In genomic region chr10:67849331-67850011, GRCh38 we compare ENCODE assay signal across 8 cellular contexts. TPM values are rescaled to one million over a fixed set of nuclear protein-coding genes. Genes with fewer than 3 reads are reported as not detected.
DNase-seq lines count a peak whose midpoint lies in the region; ATAC-seq and TF ChIP-seq lines count a peak whose summit lies in the region.

No MANE protein-coding gene starts in this region.

- intact Hi-C loops in stomach (cut with DNase I; ENCODE audit: low total_unique reads), result loop anchor here (10.0 kb wide), 1 partner anchor 305 kb away; no protein-coding TSS in a partner anchor

- H2BK5ac ChIP-seq in H9 (ENCODE audit: insufficient read length, low read length), result no peak overlapping the region

- no peaks in the 10 kb centered on the region for H4K20me1 ChIP-seq in H9 (ENCODE audit: control insufficient read depth, insufficient read depth, insufficient read length)

- H3T11ph ChIP-seq in H9 (ENCODE audit: low read length), result no peak overlapping the region

- no peak for TF ChIP-seq CTCF in H9 (conservative IDR thresholded peaks at IDR 0.05)
- no peak for TF ChIP-seq CTCF in foreskin keratinocyte (conservative IDR thresholded peaks at IDR 0.05)
- no peak for TF ChIP-seq CTCF in neural crest cell (conservative IDR thresholded peaks at IDR 0.05)
- TF ChIP-seq CTCF in stomach (IDR thresholded peaks at IDR 0.05), result no peak

- H3K9ac ChIP-seq in ES-I3 (ENCODE audit: low read depth, low read length) (peak overlapping the region; percentile 94), H9 (ENCODE audit: extremely low read depth, insufficient read length, low read length) (peak overlapping the region; percentile 69)

- H4K8ac ChIP-seq in H9 (replicated peaks; ENCODE audit: insufficient read length, low read depth, low read length), result no peak overlapping the region

- no peak overlapping the region for H2BK120ac ChIP-seq in H9 (ENCODE audit: low read depth, low read length, poor library complexity, severe bottlenecking)

- peak overlapping the region; percentile 88 to 99 (median 97) for H3K27ac Mint-ChIP-seq in H9
- H3K27ac Mint-ChIP-seq in neural crest cell (ENCODE audit: unreplicated experiment), result peak overlapping the region; percentile 70

- no peak overlapping the region for H3K4ac ChIP-seq in H9 (ENCODE audit: low read depth, low read length)

- H3K9me3 Mint-ChIP-seq in H9 (no peaks in the 10 kb centered on the region; a peak in 1 of 5 replicates), neural crest cell (no peaks in the 10 kb centered on the region)

- H3K4me1 Mint-ChIP-seq in H9 (peaks cover 0 to 6% of the 10 kb centered on the region in 2 experiments; a peak in 2 of 4 replicates), neural crest cell (peaks cover 10% of the 10 kb centered on the region)

- H3K4me1 ChIP-seq in ES-I3 (ENCODE audit: insufficient read depth, low read length) (no peaks in the 10 kb centered on the region), H9 (ENCODE audit: insufficient read depth, low read length) (no peaks in the 10 kb centered on the region), foreskin keratinocyte (no peaks in the 10 kb centered on the region), stomach (peaks cover 4 to 14% (median 9%) of the 10 kb centered on the region in 4 donors)

- H3K18ac ChIP-seq in H9 (ENCODE audit: insufficient read length, low read depth, low read length), result peak overlapping the region; percentile 70

- no peak overlapping the region for H4K91ac ChIP-seq in H9 (ENCODE audit: insufficient read length, low read depth, low read length)

- H3K79me2 ChIP-seq in H9 (ENCODE audit: insufficient read depth, low read length), result no peaks in the 10 kb centered on the region

- peak overlapping the region; percentile 91 for H3K4me2 ChIP-seq in H9 (ENCODE audit: insufficient read depth, insufficient read length, low read length)

- TF ChIP-seq EP300 in stomach (IDR thresholded peaks at IDR 0.05), result no peak

- H2BK12ac ChIP-seq in H9 (ENCODE audit: insufficient read length, low read depth, low read length), result no peak overlapping the region

- H3K4me3 ChIP-seq in stomach, result peak overlapping the region; percentile 55 to 83 (median 69)

- ATAC-seq in foreskin keratinocyte, result peak; percentile 96

- H3K9me3 ChIP-seq in ES-I3 (ENCODE audit: control insufficient read depth, insufficient read depth, low read length) (no peaks in the 10 kb centered on the region), H9 (ENCODE audit: control insufficient read depth, low read depth, low read length) (no peaks in the 10 kb centered on the region), stomach (no peaks in the 10 kb centered on the region)

- no CpG with 5 or more reads among the region's 36 CpGs for WGBS in H9 (ENCODE audit: extremely low coverage, insufficient read length, low lambda C conversion rate)
- WGBS in stomach, 5 donors, result 0 to 1% (median 1%) methylated on average over 35 to 36 of the region's 36 CpGs

- peak overlapping the region; percentile 50 for H2AFZ ChIP-seq in H9 (ENCODE audit: low read length)

- H2BK20ac ChIP-seq in H9 (ENCODE audit: low read depth, low read length, poor library complexity, severe bottlenecking), result no peak overlapping the region

- H3K36me3 Mint-ChIP-seq in H9 (ENCODE audit: insufficient read depth in 1 of 3, low read depth in 3 of 3), result no peaks in the 10 kb centered on the region; a peak in 1 of 7 replicates
- no peaks in the 10 kb centered on the region for H3K36me3 Mint-ChIP-seq in neural crest cell (ENCODE audit: low read depth)

- TF ChIP-seq POLR2A in Raji (IDR thresholded peaks at IDR 0.05; ENCODE audit: insufficient read depth, low read depth, low read length), result peak; percentile 78
- peak in 1 of 4 donors; percentile 42 for TF ChIP-seq POLR2A in stomach (IDR thresholded peaks at IDR 0.05)

- peaks cover 3% of the 10 kb centered on the region for H3K23me2 ChIP-seq in H9 (ENCODE audit: insufficient read length, low read depth, low read length, poor library complexity, severe bottlenecking)

- no peak overlapping the region for H3K27ac ChIP-seq in H9 (ENCODE audit: insufficient read length, low read depth, low read length)
- H3K27ac ChIP-seq in foreskin keratinocyte, result peak overlapping the region; percentile 27
- peak overlapping the region; percentile 86 to 98 (median 94) for H3K27ac ChIP-seq in stomach

- H3K23ac ChIP-seq in H9 (ENCODE audit: insufficient read length, low read depth, low read length), result no peak overlapping the region

- peak; percentile 94 for DNase-seq in H9
- peak; percentile 92 for DNase-seq in M059J (ENCODE audit: low read depth)
- DNase-seq in activated gamma-delta T cell (lab: John Stamatoyannopoulos, UW), result peak; percentile 67
- peak; percentile 55 to 84 for DNase-seq in foreskin keratinocyte
- DNase-seq in neural crest cell (ENCODE audit: low read depth, low spot score), result peak; percentile 83
- peak; percentile 94 for DNase-seq in stomach

- H4K5ac ChIP-seq in H9 (ENCODE audit: insufficient read length, low read depth, low read length), result no peak overlapping the region

- H3K27me3 ChIP-seq in H9 (ENCODE audit: insufficient read depth, low read length) (no peaks in the 10 kb centered on the region), foreskin keratinocyte (no peaks in the 10 kb centered on the region), stomach (no peaks in the 10 kb centered on the region)

- H3K27me3 Mint-ChIP-seq in H9 (ENCODE audit: low read depth), result no peaks in the 10 kb centered on the region
- H3K27me3 Mint-ChIP-seq in neural crest cell (ENCODE audit: low read depth), result no peaks in the 10 kb centered on the region

- no peak overlapping the region for H3K56ac ChIP-seq in H9 (ENCODE audit: insufficient read length, low read depth, low read length)

- no peak overlapping the region for H2BK15ac ChIP-seq in H9 (ENCODE audit: low read depth, low read length)

- no peaks in the 10 kb centered on the region for H3K79me1 ChIP-seq in H9 (ENCODE audit: insufficient read depth, low read depth, low read length, poor library complexity, severe bottlenecking)

- H2AK5ac ChIP-seq in H9 (ENCODE audit: insufficient read length, low read length), result no peak overlapping the region

- H3K4me3 Mint-ChIP-seq in H9, result peak overlapping the region; percentile 94 to 99
- H3K4me3 Mint-ChIP-seq in neural crest cell, result peak overlapping the region; percentile 95

- peak overlapping the region; percentile 61 for H3K14ac ChIP-seq in H9 (ENCODE audit: insufficient read depth, low read length)

- H3K36me3 ChIP-seq in ES-I3 (ENCODE audit: insufficient read depth, low read length) (no peaks in the 10 kb centered on the region), stomach (no peaks in the 10 kb centered on the region)

RNA-seq across cellular contexts. Expression of gene DNAJC12, which starts 11.5 kb away (rescaled TPM):
- total RNA-seq in H9 (2021) (0.85 and 0.90 TPM in 2 replicates), foreskin keratinocyte (0.21 and 0.41 TPM in 2 replicates), neural crest cell (3.8 and 4.1 TPM in 2 replicates), stomach (10 to 100 TPM in 1 of 5 donors, 1 to 10 TPM in 1, under 1 TPM in 1, not detected in 2; 0.43 to 12.5 (median 9.5) TPM)
- total RNA-seq in M059J (2014; rRNA removed; shearing (Covaris generic)), result 2.4 and 3.4 TPM in 2 replicates
- polyA plus RNA-seq in foreskin keratinocyte (0.20 and 0.27 TPM in 2 replicates), stomach (1 to 10 TPM; 1.3 to 4.9 (median 3.7) TPM)

RNA-seq across cellular contexts. Expression of gene SIRT1, which starts 35.0 kb away (rescaled TPM):
- 76.7 and 83.8 TPM in 2 replicates for total RNA-seq in H9 (2021)
- total RNA-seq in M059J (2014; rRNA removed; shearing (Covaris generic)), result 8.1 and 15.2 TPM in 2 replicates
- total RNA-seq in foreskin keratinocyte, result 8.6 and 9.4 TPM in 2 replicates
- 2.3 and 3.4 TPM in 2 replicates for polyA plus RNA-seq in foreskin keratinocyte
- 30.9 and 33.0 TPM in 2 replicates for total RNA-seq in neural crest cell
- 10 to 100 TPM; 16.7 to 41.4 (median 29.5) TPM for total RNA-seq in stomach
- polyA plus RNA-seq in stomach, result 10 to 100 TPM in 1 of 3 donors, 1 to 10 TPM in 2; 7.7 to 12.4 (median 8.3) TPM
